Comparison of ENCODE assay signal across 26 cellular contexts in genomic region chr13:52945348-52945747, GRCh38.
"Had no signal": no experiment of that assay in that cellular context is flagged by ENCODE, and none has a peak within 500 bp of the region (broad histone marks: within the 10 kb centered on the region; RNA-seq: fewer than 3 reads in every experiment).

No MANE protein-coding gene starts in this region.

- H3K27me3 ChIP-seq: brain microvascular endothelial cell, cardiac muscle cell, Peyer's patch, SJSA1 had no signal

- H3K4me3 ChIP-seq: cardiac muscle cell, MG63, Peyer's patch, SJSA1 had no signal

- H3K27ac ChIP-seq: brain microvascular endothelial cell, cardiac muscle cell, Peyer's patch, RWPE1, SJSA1, VCaP had no signal

- H3K9me3 ChIP-seq: MG63, Peyer's patch, SJSA1 had no signal

- H3K36me3 ChIP-seq: brain microvascular endothelial cell, cardiac muscle cell, MG63, Peyer's patch, SJSA1 had no signal

- ATAC-seq: activated T-helper 17 cell treated with anti-CD3 and anti-CD28 coated beads, Interleukin-2, amount 50 U/mL, for 72 hours; SK-N-SH treated with all-trans-retinoic acid at 6 μM for 48 hours; T-cell had no signal

- DNase-seq: activated CD4-positive, alpha-beta memory T cell treated with anti-CD3 and anti-CD28 coated beads for 36 hours; activated CD4-positive, alpha-beta T cell treated with anti-CD3 and anti-CD28 coated beads, Interleukin-2, amount 10 ng/mL, durations not matched to agents 7 days and 5 days; activated CD4-positive, CD25-positive, alpha-beta regulatory T cell; activated gamma-delta T cell; activated naive CD4-positive, alpha-beta T cell treated with anti-CD3 and anti-CD28 coated beads for 36 hours; activated T-cell treated with anti-CD3 and anti-CD28 coated beads for 4 hours; activated T-cell treated with anti-CD3 and anti-CD28 coated beads, Interleukin-2, amount 50 U/mL, for 48 hours; brain microvascular endothelial cell; MG63; NCI-H1105 treated with DMSO at 0.1 percent for 48 hours; NCI-H1436 treated with DMSO at 0.1 percent for 48 hours; NCI-H187; NCI-H2081; NCI-H510A treated with DMSO at 0.1 percent for 48 hours; NCI-H69; Peyer's patch; Right ventricle myocardium superior; T-cell; T-helper 2 cell; T1000 had no signal

- H3K4me1 ChIP-seq: Peyer's patch, SJSA1 had no signal
